Comparison of ENCODE assay signal across 10 cellular contexts in the genomic region with DNA sequence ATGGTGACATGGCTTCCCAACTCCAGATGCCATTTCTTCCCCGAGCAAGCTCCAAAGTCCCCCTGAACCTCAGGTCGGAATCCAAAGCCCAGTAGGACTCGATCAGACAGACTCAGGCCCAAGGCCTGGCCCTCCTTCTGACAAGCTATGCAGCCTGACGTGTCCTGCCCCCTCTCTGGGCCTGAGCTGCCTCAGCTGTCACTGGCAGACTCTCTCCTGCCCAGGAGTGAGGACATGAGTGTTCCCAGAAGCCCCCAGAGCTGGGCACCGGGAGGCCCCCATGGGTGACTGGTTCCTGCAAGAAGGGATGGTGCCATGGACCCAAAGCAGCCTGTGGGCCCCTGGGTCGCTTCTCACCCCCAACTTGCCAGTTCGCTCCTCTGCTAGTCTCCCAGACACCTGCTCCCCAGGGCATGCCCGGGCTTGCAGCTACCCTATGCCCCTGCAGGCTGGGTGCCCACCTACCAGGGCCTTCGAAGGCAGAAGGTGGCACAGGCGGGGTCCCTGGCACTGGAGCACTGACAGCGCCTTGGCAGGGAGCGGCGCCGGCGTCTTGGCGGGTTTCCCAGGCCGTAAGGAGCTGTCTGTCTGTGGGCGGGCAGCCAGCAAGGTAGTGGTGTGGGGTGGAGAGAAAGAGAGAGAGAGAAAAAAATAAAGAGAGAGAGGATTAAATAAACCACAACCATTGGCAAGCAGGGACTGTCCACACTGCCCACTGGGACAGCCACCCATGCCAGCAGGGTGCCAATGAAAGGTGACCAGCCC. TPM values are rescaled to one million over a fixed set of nuclear protein-coding genes. Genes with fewer than 3 reads are reported as not detected.
A peak's percentile ranks its signal among the peaks of the same experiment; 100 is the strongest.
DNase-seq lines count a peak whose midpoint lies in the region; ATAC-seq and TF ChIP-seq lines count a peak whose summit lies in the region.
"Had no signal": no experiment of that assay in that cellular context is flagged by ENCODE, and none has a peak within 500 bp of the region (broad histone marks: within the 10 kb centered on the region; RNA-seq: fewer than 3 reads in every experiment).

No MANE protein-coding gene starts in this region.

- DNase-seq in NCI-H2029 treated with DMSO at 0.1 percent for 48 hours (lab: John Stamatoyannopoulos, UW) (peak; percentile 100), mucosa of gallbladder (ENCODE audit: low spot score) (peak; percentile 83), germinal center (ENCODE audit: low spot score) (no peak), putamen (ENCODE audit: low spot score) (no peak)
- no peak for DNase-seq in activated T-cell treated with anti-CD3 and anti-CD28 coated beads, Interleukin-2, amount 50 U/mL, for 72 hours

- TF ChIP-seq CTCF in C4-2B (conservative IDR thresholded peaks at IDR 0.05), result no peak
- TF ChIP-seq CTCF in brain (conservative IDR thresholded peaks at IDR 0.05), result no peak

- peaks cover 0 to 4% (median 0%) of the 10 kb centered on the region in 5 experiments for H3K9me3 Mint-ChIP-seq in brain
- H3K9me3 Mint-ChIP-seq in activated T-cell treated with anti-CD3 and anti-CD28 coated beads, Interleukin-2, amount 50 U/mL, for 72 hours, result no peaks in the 10 kb centered on the region
- H3K9me3 Mint-ChIP-seq: central memory CD8-positive, alpha-beta T cell had no signal

- H3K27me3 Mint-ChIP-seq in brain, result peaks cover 7% of the 10 kb centered on the region
- peaks cover 22% of the 10 kb centered on the region for H3K27me3 Mint-ChIP-seq in activated T-cell treated with anti-CD3 and anti-CD28 coated beads, Interleukin-2, amount 50 U/mL, for 72 hours (ENCODE audit: low read depth)

- peaks cover 86% of the 10 kb centered on the region for H3K4me1 Mint-ChIP-seq in brain
- H3K4me1 Mint-ChIP-seq in activated T-cell treated with anti-CD3 and anti-CD28 coated beads, Interleukin-2, amount 50 U/mL, for 72 hours (ENCODE audit: low read depth), result peaks cover 9% of the 10 kb centered on the region
- H3K4me1 Mint-ChIP-seq: central memory CD8-positive, alpha-beta T cell had no signal

- no peak for ATAC-seq in HG03175 (IDR thresholded peaks at IDR 0.05; ENCODE audit: unreplicated experiment)
- ATAC-seq in activated T-cell treated with anti-CD3 and anti-CD28 coated beads, Interleukin-2, amount 50 U/mL, for 72 hours (replicated peaks in 1 of 2), result no peak

- H3K27ac Mint-ChIP-seq in brain, result peak overlapping the region; percentile 89 to 98 (median 96)
- no peak overlapping the region for H3K27ac Mint-ChIP-seq in activated T-cell treated with anti-CD3 and anti-CD28 coated beads, Interleukin-2, amount 50 U/mL, for 72 hours

- H3K4me3 Mint-ChIP-seq in brain, result peak overlapping the region in 1 of 5 experiments; percentile 53
- no peak overlapping the region for H3K4me3 Mint-ChIP-seq in activated T-cell treated with anti-CD3 and anti-CD28 coated beads, Interleukin-2, amount 50 U/mL, for 72 hours
- H3K4me3 Mint-ChIP-seq: central memory CD8-positive, alpha-beta T cell had no signal

- H3K36me3 Mint-ChIP-seq in brain, result no peaks in the 10 kb centered on the region
- H3K36me3 Mint-ChIP-seq in activated T-cell treated with anti-CD3 and anti-CD28 coated beads, Interleukin-2, amount 50 U/mL, for 72 hours (ENCODE audit: insufficient read depth in 2 of 2), result no peaks in the 10 kb centered on the region

- H3K27ac ChIP-seq in C4-2B, result peak overlapping the region; percentile 73

RNA-seq across cellular contexts. Expression of gene EDN2, which starts 2.3 kb away (rescaled TPM):
- polyA plus RNA-seq in brain (ENCODE audit: insufficient read depth, low read depth, low replicate concordance), result not detected
- total RNA-seq in mucosa of gallbladder, result 0.83 TPM
- total RNA-seq in activated T-cell treated with anti-CD3 and anti-CD28 coated beads, Interleukin-2, amount 50 U/mL, for 72 hours, result not detected
- total RNA-seq: temporal lobe had no signal

Comparison
In these comparisons a context has a peak if more than half of its experiments do, and no peak if none do; other contexts are left out.
1. DNase-seq: peak in NCI-H2029 treated with DMSO at 0.1 percent for 48 hours (single experiment) and mucosa of gallbladder (single experiment); none in germinal center (single experiment), activated T-cell treated with anti-CD3 and anti-CD28 coated beads, Interleukin-2, amount 50 U/mL, for 72 hours (0 of 2) and putamen (single experiment).